26 cellular contexts compared by ENCODE assay signal in genomic region chr3:99475229-99475628, GRCh38.
"Had no signal": no experiment of that assay in that cellular context is flagged by ENCODE, and none has a peak within 500 bp of the region (broad histone marks: within the 10 kb centered on the region; RNA-seq: fewer than 3 reads in every experiment).

No MANE protein-coding gene starts in this region.

- H3K4me2 ChIP-seq: hepatocyte, neural progenitor cell had no signal

- H3K36me3 Mint-ChIP-seq: activated naive CD8-positive, alpha-beta T cell treated with anti-CD3 and anti-CD28 coated beads for 36 hours; natural killer cell; neural progenitor cell; stimulated activated effector memory CD8-positive, alpha-beta T cell treated with anti-CD3 and anti-CD28 coated beads, Interleukin-12 subunit alpha, Interleukin-12 subunit beta, amount 100 ng/mL, for 72 hours; T-cell had no signal

- DNase-seq: activated CD4-positive, alpha-beta T cell treated with anti-CD3 and anti-CD28 coated beads for 36 hours; activated CD4-positive, alpha-beta T cell treated with anti-CD3 and anti-CD28 coated beads, Interleukin-2, amount 50 U/mL, for 4 hours; activated CD4-positive, CD25-positive, alpha-beta regulatory T cell; activated CD8-positive, alpha-beta memory T cell treated with anti-CD3 and anti-CD28 coated beads for 24 hours; activated effector memory CD4-positive, alpha-beta T cell treated with Interleukin-2 at 50 U/mL for 16 hours; activated naive CD4-positive, alpha-beta T cell treated with anti-CD3 and anti-CD28 coated beads for 36 hours; activated naive CD8-positive, alpha-beta T cell treated with anti-CD3 and anti-CD28 coated beads for 36 hours; amygdala; caudate nucleus; esophagus squamous epithelium; left lung; lower lobe of right lung; natural killer cell; right lobe of liver; stimulated activated CD4-positive, alpha-beta T cell treated with anti-CD3 and anti-CD28 coated beads, Interleukin-12 subunit alpha, Interleukin-12 subunit beta, amount 100 ng/mL, for 4 hours; stimulated activated CD4-positive, alpha-beta T cell treated with anti-CD3 and anti-CD28 coated beads, Interleukin-4, amount 100 ng/mL, for 1 hour; T-cell; trophoblast cell had no signal

- H3K4me3 Mint-ChIP-seq: activated CD4-positive, alpha-beta T cell treated with anti-CD3 and anti-CD28 coated beads for 36 hours; activated naive CD4-positive, alpha-beta T cell treated with anti-CD3 and anti-CD28 coated beads for 36 hours; activated naive CD8-positive, alpha-beta T cell treated with anti-CD3 and anti-CD28 coated beads for 36 hours; natural killer cell; neural progenitor cell; stimulated activated effector memory CD8-positive, alpha-beta T cell treated with anti-CD3 and anti-CD28 coated beads, Interleukin-12 subunit alpha, Interleukin-12 subunit beta, amount 100 ng/mL, for 72 hours; stimulated activated naive CD8-positive, alpha-beta T cell treated with anti-CD3 and anti-CD28 coated beads, Interleukin-15, Interleukin-2, amounts not matched to agents 100 ng/mL and 50 ng/mL, for 24 hours; T-cell had no signal

- H3K4me1 ChIP-seq: esophagus squamous epithelium, gastroesophageal sphincter, left lung, lower lobe of right lung, neural progenitor cell, right lobe of liver had no signal

- H3K9me3 Mint-ChIP-seq: activated naive CD8-positive, alpha-beta T cell treated with anti-CD3 and anti-CD28 coated beads for 36 hours; stimulated activated effector memory CD8-positive, alpha-beta T cell treated with anti-CD3 and anti-CD28 coated beads, Interleukin-12 subunit alpha, Interleukin-12 subunit beta, amount 100 ng/mL, for 72 hours had no signal

- H3K36me3 ChIP-seq: esophagus squamous epithelium, gastroesophageal sphincter, left lung, lower lobe of right lung, neural progenitor cell, right lobe of liver, thoracic aorta had no signal

- H3K4me3 ChIP-seq: esophagus squamous epithelium, gastroesophageal sphincter, hepatocyte, left lung, lower lobe of right lung, neural progenitor cell, right lobe of liver, skin epidermis, thoracic aorta had no signal

- H2AFZ ChIP-seq: hepatocyte, neural progenitor cell had no signal

- H3K27ac Mint-ChIP-seq: activated CD4-positive, alpha-beta T cell treated with anti-CD3 and anti-CD28 coated beads for 36 hours; activated naive CD4-positive, alpha-beta T cell treated with anti-CD3 and anti-CD28 coated beads for 36 hours; activated naive CD8-positive, alpha-beta T cell treated with anti-CD3 and anti-CD28 coated beads for 36 hours; natural killer cell; neural progenitor cell; progenitor cell of endocrine pancreas; stimulated activated effector memory CD8-positive, alpha-beta T cell treated with anti-CD3 and anti-CD28 coated beads, Interleukin-12 subunit alpha, Interleukin-12 subunit beta, amount 100 ng/mL, for 72 hours; stimulated activated naive CD8-positive, alpha-beta T cell treated with anti-CD3 and anti-CD28 coated beads, Interleukin-15, Interleukin-2, amounts not matched to agents 100 ng/mL and 50 ng/mL, for 24 hours; T-cell had no signal

- H3K27ac ChIP-seq: esophagus squamous epithelium, gastroesophageal sphincter, hepatocyte, left lung, lower lobe of right lung, neural progenitor cell, right lobe of liver, skin epidermis, thoracic aorta had no signal

- H3K4me1 Mint-ChIP-seq: activated CD4-positive, alpha-beta T cell treated with anti-CD3 and anti-CD28 coated beads for 36 hours; activated naive CD8-positive, alpha-beta T cell treated with anti-CD3 and anti-CD28 coated beads for 36 hours; natural killer cell; neural progenitor cell; stimulated activated effector memory CD8-positive, alpha-beta T cell treated with anti-CD3 and anti-CD28 coated beads, Interleukin-12 subunit alpha, Interleukin-12 subunit beta, amount 100 ng/mL, for 72 hours; T-cell had no signal

- H3K27me3 Mint-ChIP-seq: activated CD4-positive, alpha-beta T cell treated with anti-CD3 and anti-CD28 coated beads for 36 hours; activated naive CD8-positive, alpha-beta T cell treated with anti-CD3 and anti-CD28 coated beads for 36 hours; progenitor cell of endocrine pancreas; stimulated activated naive CD8-positive, alpha-beta T cell treated with anti-CD3 and anti-CD28 coated beads, Interleukin-15, Interleukin-2, amounts not matched to agents 100 ng/mL and 50 ng/mL, for 24 hours; T-cell had no signal

- H3K9me3 ChIP-seq: lower lobe of right lung, right lobe of liver, thoracic aorta had no signal

- H3K79me2 ChIP-seq: hepatocyte had no signal

- H3K27me3 ChIP-seq: esophagus squamous epithelium, gastroesophageal sphincter, hepatocyte, left lung, neural progenitor cell, right lobe of liver had no signal
